1 cellular context compared by ENCODE assay signal in the genomic region with DNA sequence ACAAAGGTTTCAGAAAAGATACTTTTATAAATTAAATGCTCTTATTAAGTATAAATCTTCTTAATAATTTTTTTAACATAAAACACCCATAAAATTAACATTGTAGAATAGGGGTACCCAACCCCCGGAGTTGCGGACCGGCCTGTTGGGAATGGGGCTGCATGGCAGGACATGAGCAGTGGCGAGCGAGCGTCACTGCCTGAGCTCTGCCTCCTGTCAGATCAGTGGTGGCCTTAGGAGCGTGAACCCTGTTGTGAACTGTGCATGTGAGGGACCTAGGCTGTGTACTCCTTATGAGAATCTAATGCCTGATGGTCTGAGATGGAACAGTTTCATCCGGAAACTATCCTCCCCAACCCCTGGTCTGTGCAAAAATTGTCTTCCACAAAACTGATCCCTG.
TF ChIP-seq lines count a peak whose summit lies in the region.

No MANE protein-coding gene starts in this region.

TF ChIP-seq in HEK293, 187 proteins besides CTCF, POLR2A, EP300 and RAD21 (continued from another document):
- TF ChIP-seq, protein P1, sequence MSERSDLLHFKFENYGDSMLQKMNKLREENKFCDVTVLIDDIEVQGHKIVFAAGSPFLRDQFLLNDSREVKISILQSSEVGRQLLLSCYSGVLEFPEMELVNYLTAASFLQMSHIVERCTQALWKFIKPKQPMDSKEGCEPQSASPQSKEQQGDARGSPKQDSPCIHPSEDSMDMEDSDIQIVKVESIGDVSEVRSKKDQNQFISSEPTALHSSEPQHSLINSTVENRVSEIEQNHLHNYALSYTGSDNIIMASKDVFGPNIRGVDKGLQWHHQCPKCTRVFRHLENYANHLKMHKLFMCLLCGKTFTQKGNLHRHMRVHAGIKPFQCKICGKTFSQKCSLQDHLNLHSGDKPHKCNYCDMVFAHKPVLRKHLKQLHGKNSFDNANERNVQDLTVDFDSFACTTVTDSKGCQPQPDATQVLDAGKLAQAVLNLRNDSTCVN (tag by site-specific recombination; optimal IDR thresholded peaks at IDR 0.05) = no peak
- TF ChIP-seq GLIS1 (tag by site-specific recombination; IDR thresholded peaks at IDR 0.05) (no peak), ZNF473 (tag by site-specific recombination; IDR thresholded peaks at IDR 0.05) (no peak)
